Comparison of ENCODE assay signal across 11 cellular contexts in the genomic region with DNA sequence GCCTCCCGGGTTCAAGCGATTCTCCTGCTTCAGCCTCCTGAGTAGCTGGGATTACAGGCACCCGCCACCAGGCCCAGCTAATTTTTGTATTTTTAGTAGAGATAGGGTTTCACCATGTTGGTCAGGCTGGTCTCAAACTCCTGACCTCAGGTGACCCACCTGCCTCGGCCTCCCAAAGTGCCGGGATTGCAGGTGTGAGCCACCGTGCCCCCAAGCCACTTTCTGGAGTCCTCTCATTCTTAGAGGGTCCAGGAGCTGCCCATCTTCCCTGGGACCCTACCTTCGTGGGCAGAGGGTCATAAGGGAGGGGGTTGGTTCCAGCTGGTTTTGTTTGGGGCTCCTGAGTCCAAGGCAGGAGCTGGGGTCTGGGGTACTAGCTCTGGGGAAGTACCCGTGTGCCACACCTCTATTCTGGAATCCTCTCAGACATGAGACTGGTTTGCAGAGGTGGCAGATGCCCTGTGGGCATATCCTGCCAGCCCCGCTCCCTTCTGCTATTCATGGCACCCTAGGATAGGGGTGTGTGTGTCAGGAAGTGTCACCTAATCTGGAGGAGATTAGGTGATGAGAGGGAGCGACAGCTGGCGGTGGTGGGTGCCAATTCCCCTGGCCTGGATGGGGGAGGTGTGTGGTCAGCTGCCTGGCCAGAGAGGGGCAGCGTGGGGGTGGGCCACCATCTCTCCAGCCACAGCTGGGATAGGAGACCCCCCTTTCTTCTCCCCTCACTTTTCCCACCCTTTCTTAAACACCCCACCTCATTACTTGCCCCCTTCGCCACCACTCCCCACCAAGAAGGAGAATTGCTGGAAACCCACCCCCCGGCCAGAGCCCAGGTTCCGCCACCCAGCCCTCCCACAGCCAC. TPM values are rescaled to one million over a fixed set of nuclear protein-coding genes. Genes with fewer than 3 reads are reported as not detected.
DNase-seq lines count a peak whose midpoint lies in the region; ATAC-seq, FAIRE-seq and TF ChIP-seq lines count a peak whose summit lies in the region.
"Had no signal": no experiment of that assay in that cellular context is flagged by ENCODE, and none has a peak within 500 bp of the region (broad histone marks: within the 10 kb centered on the region; RNA-seq: fewer than 3 reads in every experiment).

No MANE protein-coding gene starts in this region.

- TF ChIP-seq RAD21 in HepG2 (CRISPR knock-in tag; IDR thresholded peaks at IDR 0.05) = no peak

- POLR2A ChIA-PET in activated B cell treated with CpG ODN at 0.5 μM for 24 hours (lab: Charles Lee) (interaction anchor here (0.6 to 6.4 kb wide), 14 partner anchors 9 to 226 kb away, joined by 3 to 97 read pairs (median 5); partner anchors contain the start of genes ALDH16A1, AP2A1, BCL2L12 and IRF3), HepG2 (lab: Yijun Ruan, JAX) (no interaction called here)

- intact Hi-C loops in activated B cell treated with CpG ODN at 0.5 μM for 24 hours (cut with micrococcal nuclease) (loop anchor here (1.0 to 10.0 kb wide), 9 partner anchors 87 to 1042 kb away; partner anchors contain the start of genes ATF5, DBP, FLT3LG and GYS1), HepG2 (cut with micrococcal nuclease; ENCODE audit: unreplicated experiment) (loop anchor here (5.0 kb wide), 1 partner anchor 37 kb away; the partner anchor contains the start of genes RRAS and SCAF1), vagina (cut with DNase I) (no loop called here)

- ATAC-seq in stimulated activated naive CD8-positive, alpha-beta T cell treated with anti-CD3 and anti-CD28 coated beads, Interleukin-15, Interleukin-2, amounts not matched to agents 100 U/mL and 50 U/mL, for 24 hours = no peak
- no peak for ATAC-seq in activated B cell treated with CpG ODN at 0.5 μM for 24 hours (ENCODE audit: low read depth)
- no peak for ATAC-seq in HepG2

- 0 out of 2 replicates have a peak overlapping the region, but pooled peaks have one; percentile 29 for H3K4me2 ChIP-seq in HepG2 (ENCODE audit: low read depth, low read length)

- BruUV-seq in HepG2 (replicated peaks; lab: Mats Ljungman, UMichigan) = no TSS peak

- TF ChIP-seq POLR2A in HepG2 (IDR thresholded peaks at IDR 0.05; ENCODE audit: insufficient read depth in 1 of 2, low read depth in 2 of 2, low read length in 2 of 2) (no peak), vagina (IDR thresholded peaks at IDR 0.05) (no peak)

- no peak for TF ChIP-seq CTCF in activated B cell treated with CpG ODN at 0.5 μM for 24 hours (IDR thresholded peaks at IDR 0.05)
- TF ChIP-seq CTCF in HepG2 (CRISPR knock-in tag; IDR thresholded peaks at IDR 0.05) = no peak
- no peak for TF ChIP-seq CTCF in vagina (IDR thresholded peaks at IDR 0.05)

- H3K36me3 ChIP-seq in HepG2 (replicated peaks in 1 of 2; ENCODE audit: control insufficient read depth in 1 of 2, insufficient read depth in 2 of 2, low read length in 2 of 2) (peaks cover 9 to 33% of the 10 kb centered on the region in 2 experiments), vagina (peaks cover 0 to 32% of the 10 kb centered on the region in 2 donors)

- peak overlapping the region; percentile 98 for H3K4me3 Mint-ChIP-seq in stimulated activated naive CD8-positive, alpha-beta T cell treated with anti-CD3 and anti-CD28 coated beads, Interleukin-15, Interleukin-2, amounts not matched to agents 100 ng/mL and 50 ng/mL, for 24 hours
- peak overlapping the region; percentile 99 for H3K4me3 Mint-ChIP-seq in activated B cell treated with CpG ODN at 0.5 μM for 24 hours

- in situ Hi-C loops in HepG2 (cut with HindIII; ENCODE audit: extremely low pct_ligation_motif_present, low pct_unique_long_range_greater_than_20kb) = loop anchor here (10.0 kb wide), 1 partner anchor 84 kb away; the partner anchor contains the start of gene PRR12

- no peaks in the 10 kb centered on the region for H3K27me3 ChIP-seq in HepG2 (ENCODE audit: control insufficient read depth in 1 of 2, insufficient read depth in 2 of 2, low read length in 2 of 2)
- no peaks in the 10 kb centered on the region for H3K27me3 ChIP-seq in vagina

- H4K20me1 ChIP-seq in HepG2 (ENCODE audit: insufficient read depth, low read length) = peaks cover 37% of the 10 kb centered on the region

- CTCF ChIA-PET in activated B cell treated with CpG ODN at 0.5 μM for 24 hours (lab: Charles Lee) (interaction anchor here (0.6 to 4.7 kb wide), 9 partner anchors 13 to 169 kb away, joined by 3 to 25 read pairs (median 4); partner anchors contain the start of genes BCL2L12, IRF3, NOSIP and RRAS), HepG2 (lab: Yijun Ruan, JAX; ENCODE audit: low intra/inter-chr PET ratio, low total read pairs) (interaction anchor here (1.7 kb wide), 1 partner anchor 109 kb away, joined by 5 read pairs; no protein-coding TSS in a partner anchor)

- 82% methylated on average over 12 of the region's 15 CpGs for WGBS in HepG2 (ENCODE audit: low lambda C conversion rate)

- H3K9me3 ChIP-seq in HepG2 (ENCODE audit: low read length) (no peaks in the 10 kb centered on the region), vagina (no peaks in the 10 kb centered on the region)

- peaks cover 42% of the 10 kb centered on the region for H3K79me2 ChIP-seq in HepG2 (ENCODE audit: insufficient read depth, low read length)

- H3K27me3 Mint-ChIP-seq in stimulated activated naive CD8-positive, alpha-beta T cell treated with anti-CD3 and anti-CD28 coated beads, Interleukin-15, Interleukin-2, amounts not matched to agents 100 ng/mL and 50 ng/mL, for 24 hours = no peaks in the 10 kb centered on the region
- no peaks in the 10 kb centered on the region for H3K27me3 Mint-ChIP-seq in activated B cell treated with CpG ODN at 0.5 μM for 24 hours

- FAIRE-seq in HepG2 (lab: Jason Lieb, UNC) (no peak), HTR-8/SVneo (lab: Jason Lieb, UNC) (no peak)
- FAIRE-seq: urothelium cell line had no signal

- peaks cover 44% of the 10 kb centered on the region for H3K4me1 Mint-ChIP-seq in stimulated activated naive CD8-positive, alpha-beta T cell treated with anti-CD3 and anti-CD28 coated beads, Interleukin-15, Interleukin-2, amounts not matched to agents 100 ng/mL and 50 ng/mL, for 24 hours (ENCODE audit: low read depth)
- H3K4me1 Mint-ChIP-seq in activated B cell treated with CpG ODN at 0.5 μM for 24 hours = peaks cover 49% of the 10 kb centered on the region

- peaks cover 39% of the 10 kb centered on the region for H3K4me1 ChIP-seq in HepG2 (ENCODE audit: insufficient read depth, low read length)
- H3K4me1 ChIP-seq in vagina = peaks cover 52% of the 10 kb centered on the region

- peaks cover 45% of the 10 kb centered on the region for H3K36me3 Mint-ChIP-seq in stimulated activated naive CD8-positive, alpha-beta T cell treated with anti-CD3 and anti-CD28 coated beads, Interleukin-15, Interleukin-2, amounts not matched to agents 100 ng/mL and 50 ng/mL, for 24 hours (ENCODE audit: low read depth)
- H3K36me3 Mint-ChIP-seq in activated B cell treated with CpG ODN at 0.5 μM for 24 hours (ENCODE audit: low read depth) = peaks cover 45% of the 10 kb centered on the region

- H3K9me3 Mint-ChIP-seq in stimulated activated naive CD8-positive, alpha-beta T cell treated with anti-CD3 and anti-CD28 coated beads, Interleukin-15, Interleukin-2, amounts not matched to agents 100 ng/mL and 50 ng/mL, for 24 hours = no peaks in the 10 kb centered on the region
- H3K9me3 Mint-ChIP-seq in activated B cell treated with CpG ODN at 0.5 μM for 24 hours = no peaks in the 10 kb centered on the region

- no peak overlapping the region for H3K9ac ChIP-seq in HepG2 (ENCODE audit: insufficient read depth, low read depth, low read length)

- no peak for DNase-seq in stimulated activated naive CD8-positive, alpha-beta T cell treated with anti-CD3 and anti-CD28 coated beads, Interleukin-15, Interleukin-2, amounts not matched to agents 100 U/mL and 50 U/mL, for 24 hours
- no peak for DNase-seq in activated B cell treated with CpG ODN at 0.5 μM for 24 hours
- DNase-seq in HepG2 (ENCODE audit: low spot score) = no peak
- no peak for DNase-seq in vagina (ENCODE audit: extremely low spot score in 2 of 2)
- no peak for DNase-seq in activated gamma-delta T cell (lab: John Stamatoyannopoulos, UW)
- no peak for DNase-seq in HTR-8/SVneo (ENCODE audit: insufficient read length, low spot score)
- DNase-seq in SKM-1 (lab: John Stamatoyannopoulos, UW; ENCODE audit: unreplicated experiment) = no peak
- DNase-seq: GDM1, retina had no signal

- H2AFZ ChIP-seq in HepG2 (ENCODE audit: low read length) = no peak overlapping the region

- H3K4me3 ChIP-seq in HepG2 (replicated peaks in 1 of 3; ENCODE audit: insufficient read depth in 1 of 3, low read depth in 2 of 3, low read length in 3 of 3) (no peak overlapping the region; a peak in 2 of 6 replicates), vagina (peak overlapping the region in 1 of 2 donors; percentile 89)

- no peak overlapping the region for H3K27ac ChIP-seq in HepG2 (ENCODE audit: extremely low read length, insufficient read depth, low read length)
- peak overlapping the region; percentile 95 for H3K27ac ChIP-seq in vagina

- H3K27ac Mint-ChIP-seq in stimulated activated naive CD8-positive, alpha-beta T cell treated with anti-CD3 and anti-CD28 coated beads, Interleukin-15, Interleukin-2, amounts not matched to agents 100 ng/mL and 50 ng/mL, for 24 hours = peak overlapping the region; percentile 84
- H3K27ac Mint-ChIP-seq in activated B cell treated with CpG ODN at 0.5 μM for 24 hours = peak overlapping the region; percentile 96

- TF ChIP-seq EP300 in HepG2 (IDR thresholded peaks at IDR 0.05; ENCODE audit: low read depth in 2 of 2, low read length in 2 of 2) = no peak
- TF ChIP-seq EP300 in HepG2 (CRISPR knock-in tag; IDR thresholded peaks at IDR 0.05; ENCODE audit: borderline replicate concordance) = no peak

RNA-seq across cellular contexts. Expression of gene PRMT1, which starts 2.1 kb away (rescaled TPM):
- total RNA-seq in activated B cell treated with CpG ODN at 0.5 μM for 24 hours = 372 and 376 TPM in 2 replicates
- 324 and 372 TPM in 2 replicates for total RNA-seq in HepG2 (2016; rRNA removed; fragmentation: Illumina TruSeq; extraction: Trizol)
- 103 and 108 TPM in 2 replicates for total RNA-seq in HepG2 (2016; cell fraction: cytosol; rRNA removed; fragmentation: Illumina TruSeq; extraction: Trizol; ENCODE audit: low read depth)
- total RNA-seq in HepG2 (2016; cell fraction: insoluble cytoplasmic fraction; rRNA removed; fragmentation: Illumina TruSeq; extraction: Trizol) = 334 and 405 TPM in 2 replicates
- total RNA-seq in HepG2 (2016; cell fraction: membrane; rRNA removed; fragmentation: Illumina TruSeq; extraction: Trizol) = 115 and 120 TPM in 2 replicates
- 123 and 139 TPM in 2 replicates for total RNA-seq in HepG2 (2016; cell fraction: nucleus; rRNA removed; fragmentation: Illumina TruSeq; extraction: Trizol)
- polyA plus RNA-seq in HepG2 (2011; rRNA removed) = 374 and 400 TPM in 2 replicates
- 396 and 593 TPM in 2 replicates for polyA plus RNA-seq in HepG2 (2011; cell fraction: cytosol; rRNA removed)
- 354 and 430 TPM in 2 replicates for polyA plus RNA-seq in HepG2 (2011; cell fraction: nucleus; rRNA removed)
- polyA plus RNA-seq in HepG2 (2012) = 181 and 214 TPM in 2 replicates
- 80.1 and 82.6 TPM in 2 replicates for polyA plus RNA-seq in HepG2 (2016; cell fraction: cytosol; fragmentation: Illumina TruSeq; extraction: Trizol; ENCODE audit: low read depth)
- 379 and 381 TPM in 2 replicates for polyA plus RNA-seq in HepG2 (2016; cell fraction: insoluble cytoplasmic fraction; fragmentation: Illumina TruSeq; extraction: Trizol; ENCODE audit: low read depth)
- polyA plus RNA-seq in HepG2 (2016; cell fraction: membrane; fragmentation: Illumina TruSeq; extraction: Trizol; ENCODE audit: low read depth) = 86.8 and 91.7 TPM in 2 replicates
- polyA plus RNA-seq in HepG2 (2016; cell fraction: nucleus; fragmentation: Illumina TruSeq; extraction: Trizol; ENCODE audit: insufficient read depth, low read depth) = 224 and 236 TPM in 2 replicates
- 504 and 617 TPM in 2 replicates for polyA minus RNA-seq in HepG2 (2011; rRNA and poly(A)+ RNA removed; ENCODE audit: low replicate concordance)
- 158 and 170 TPM in 2 replicates for polyA minus RNA-seq in HepG2 (2011; cell fraction: cytosol; rRNA and poly(A)+ RNA removed)
- 133 and 141 TPM in 2 replicates for polyA minus RNA-seq in HepG2 (2011; cell fraction: nucleus; rRNA and poly(A)+ RNA removed)
- 156 TPM for total RNA-seq in vagina

RNA-seq across cellular contexts. Expression of gene ADM5, which starts 10.2 kb away (rescaled TPM):
- total RNA-seq in activated B cell treated with CpG ODN at 0.5 μM for 24 hours (6.8 and 9.5 TPM in 2 replicates), HepG2 (2016; rRNA removed; fragmentation: Illumina TruSeq; extraction: Trizol) (1.1 and 2.7 TPM in 2 replicates), vagina (2.7 TPM)
- 0.40 and 0.71 TPM in 2 replicates for total RNA-seq in HepG2 (2016; cell fraction: cytosol; rRNA removed; fragmentation: Illumina TruSeq; extraction: Trizol; ENCODE audit: low read depth)
- total RNA-seq in HepG2 (2016; cell fraction: insoluble cytoplasmic fraction; rRNA removed; fragmentation: Illumina TruSeq; extraction: Trizol) = 0.88 and 3.2 TPM in 2 replicates
- 0.40 and 0.41 TPM in 2 replicates for total RNA-seq in HepG2 (2016; cell fraction: membrane; rRNA removed; fragmentation: Illumina TruSeq; extraction: Trizol)
- 2.7 and 4.3 TPM in 2 replicates for total RNA-seq in HepG2 (2016; cell fraction: nucleus; rRNA removed; fragmentation: Illumina TruSeq; extraction: Trizol)
- 4.1 and 4.7 TPM in 2 replicates for polyA plus RNA-seq in HepG2 (2011; rRNA removed)
- 0.71 and 1.3 TPM in 2 replicates for polyA plus RNA-seq in HepG2 (2011; cell fraction: cytosol; rRNA removed)
- 60.3 and 95.3 TPM in 2 replicates for polyA plus RNA-seq in HepG2 (2011; cell fraction: nucleus; rRNA removed)
- polyA plus RNA-seq in HepG2 (2012) = 1.6 and 2.8 TPM in 2 replicates
- 0.72 and 0.75 TPM in 2 replicates for polyA plus RNA-seq in HepG2 (2016; cell fraction: cytosol; fragmentation: Illumina TruSeq; extraction: Trizol; ENCODE audit: low read depth)
- 0.62 and 0.95 TPM in 2 replicates for polyA plus RNA-seq in HepG2 (2016; cell fraction: insoluble cytoplasmic fraction; fragmentation: Illumina TruSeq; extraction: Trizol; ENCODE audit: low read depth)
- polyA plus RNA-seq in HepG2 (2016; cell fraction: membrane; fragmentation: Illumina TruSeq; extraction: Trizol; ENCODE audit: low read depth) = 0.78 and 1.1 TPM in 2 replicates
- 13.9 and 14.8 TPM in 2 replicates for polyA plus RNA-seq in HepG2 (2016; cell fraction: nucleus; fragmentation: Illumina TruSeq; extraction: Trizol; ENCODE audit: insufficient read depth, low read depth)
- polyA minus RNA-seq in HepG2 (2011; rRNA and poly(A)+ RNA removed; ENCODE audit: low replicate concordance) = 3.2 and 4.3 TPM in 2 replicates
- not detected in 2 replicates for polyA minus RNA-seq in HepG2 (2011; cell fraction: cytosol; rRNA and poly(A)+ RNA removed)
- polyA minus RNA-seq in HepG2 (2011; cell fraction: nucleus; rRNA and poly(A)+ RNA removed) = 6.6 and 10.9 TPM in 2 replicates

RNA-seq across cellular contexts. Expression of gene CPT1C, which starts 11.7 kb away (rescaled TPM):
- total RNA-seq in activated B cell treated with CpG ODN at 0.5 μM for 24 hours = 0.35 and 0.51 TPM in 2 replicates
- total RNA-seq in HepG2 (2016; rRNA removed; fragmentation: Illumina TruSeq; extraction: Trizol) = not detected in 2 replicates
- total RNA-seq in HepG2 (2016; cell fraction: cytosol; rRNA removed; fragmentation: Illumina TruSeq; extraction: Trizol; ENCODE audit: low read depth) = not detected in 2 replicates
- not detected in 2 replicates for total RNA-seq in HepG2 (2016; cell fraction: insoluble cytoplasmic fraction; rRNA removed; fragmentation: Illumina TruSeq; extraction: Trizol)
- total RNA-seq in HepG2 (2016; cell fraction: membrane; rRNA removed; fragmentation: Illumina TruSeq; extraction: Trizol) = not detected in 2 replicates
- not detected in 2 replicates for total RNA-seq in HepG2 (2016; cell fraction: nucleus; rRNA removed; fragmentation: Illumina TruSeq; extraction: Trizol)
- 0.07 and 0.18 TPM in 2 replicates for polyA plus RNA-seq in HepG2 (2011; rRNA removed)
- polyA plus RNA-seq in HepG2 (2011; cell fraction: cytosol; rRNA removed) = 0.23 and 0.29 TPM in 2 replicates
- 0.37 and 0.47 TPM in 2 replicates for polyA plus RNA-seq in HepG2 (2011; cell fraction: nucleus; rRNA removed)
- 0.15 and 0.39 TPM in 2 replicates for polyA plus RNA-seq in HepG2 (2012)
- 0.17 TPM in 1 of 2 replicates, not detected in the other for polyA plus RNA-seq in HepG2 (2016; cell fraction: cytosol; fragmentation: Illumina TruSeq; extraction: Trizol; ENCODE audit: low read depth)
- polyA plus RNA-seq in HepG2 (2016; cell fraction: insoluble cytoplasmic fraction; fragmentation: Illumina TruSeq; extraction: Trizol; ENCODE audit: low read depth) = not detected in 2 replicates
- not detected in 2 replicates for polyA plus RNA-seq in HepG2 (2016; cell fraction: membrane; fragmentation: Illumina TruSeq; extraction: Trizol; ENCODE audit: low read depth)
- not detected in 2 replicates for polyA plus RNA-seq in HepG2 (2016; cell fraction: nucleus; fragmentation: Illumina TruSeq; extraction: Trizol; ENCODE audit: insufficient read depth, low read depth)
- polyA minus RNA-seq in HepG2 (2011; rRNA and poly(A)+ RNA removed; ENCODE audit: low replicate concordance) = 2.0 TPM in 1 of 2 replicates, not detected in the other
- not detected in 2 replicates for polyA minus RNA-seq in HepG2 (2011; cell fraction: cytosol; rRNA and poly(A)+ RNA removed)
- not detected in 2 replicates for polyA minus RNA-seq in HepG2 (2011; cell fraction: nucleus; rRNA and poly(A)+ RNA removed)
- total RNA-seq in vagina = 12.3 TPM

RNA-seq across cellular contexts. Expression of gene BCL2L12, which starts 13.5 kb away (rescaled TPM):
- total RNA-seq in activated B cell treated with CpG ODN at 0.5 μM for 24 hours (30.7 and 39.1 TPM in 2 replicates), HepG2 (2016; rRNA removed; fragmentation: Illumina TruSeq; extraction: Trizol) (32.6 and 40.8 TPM in 2 replicates), vagina (14.7 TPM)
- total RNA-seq in HepG2 (2016; cell fraction: cytosol; rRNA removed; fragmentation: Illumina TruSeq; extraction: Trizol; ENCODE audit: low read depth) = 40.5 and 48.9 TPM in 2 replicates
- 24.9 and 37.3 TPM in 2 replicates for total RNA-seq in HepG2 (2016; cell fraction: insoluble cytoplasmic fraction; rRNA removed; fragmentation: Illumina TruSeq; extraction: Trizol)
- total RNA-seq in HepG2 (2016; cell fraction: membrane; rRNA removed; fragmentation: Illumina TruSeq; extraction: Trizol) = 43.5 and 49.7 TPM in 2 replicates
- total RNA-seq in HepG2 (2016; cell fraction: nucleus; rRNA removed; fragmentation: Illumina TruSeq; extraction: Trizol) = 21.3 and 23.0 TPM in 2 replicates
- 25.9 and 26.8 TPM in 2 replicates for polyA plus RNA-seq in HepG2 (2011; rRNA removed)
- 15.4 and 32.6 TPM in 2 replicates for polyA plus RNA-seq in HepG2 (2011; cell fraction: cytosol; rRNA removed)
- 36.4 and 36.7 TPM in 2 replicates for polyA plus RNA-seq in HepG2 (2011; cell fraction: nucleus; rRNA removed)
- 18.1 and 30.0 TPM in 2 replicates for polyA plus RNA-seq in HepG2 (2012)
- 55.6 and 70.4 TPM in 2 replicates for polyA plus RNA-seq in HepG2 (2016; cell fraction: cytosol; fragmentation: Illumina TruSeq; extraction: Trizol; ENCODE audit: low read depth)
- polyA plus RNA-seq in HepG2 (2016; cell fraction: insoluble cytoplasmic fraction; fragmentation: Illumina TruSeq; extraction: Trizol; ENCODE audit: low read depth) = 42.1 and 43.5 TPM in 2 replicates
- polyA plus RNA-seq in HepG2 (2016; cell fraction: membrane; fragmentation: Illumina TruSeq; extraction: Trizol; ENCODE audit: low read depth) = 55.2 and 64.2 TPM in 2 replicates
- 55.4 and 61.4 TPM in 2 replicates for polyA plus RNA-seq in HepG2 (2016; cell fraction: nucleus; fragmentation: Illumina TruSeq; extraction: Trizol; ENCODE audit: insufficient read depth, low read depth)
- 13.7 and 25.5 TPM in 2 replicates for polyA minus RNA-seq in HepG2 (2011; rRNA and poly(A)+ RNA removed; ENCODE audit: low replicate concordance)
- 6.4 and 11.1 TPM in 2 replicates for polyA minus RNA-seq in HepG2 (2011; cell fraction: cytosol; rRNA and poly(A)+ RNA removed)
- polyA minus RNA-seq in HepG2 (2011; cell fraction: nucleus; rRNA and poly(A)+ RNA removed) = 4.2 and 9.6 TPM in 2 replicates

RNA-seq across cellular contexts. Expression of gene IRF3, which starts 13.5 kb away (rescaled TPM):
- total RNA-seq in activated B cell treated with CpG ODN at 0.5 μM for 24 hours (145 and 171 TPM in 2 replicates), HepG2 (2016; rRNA removed; fragmentation: Illumina TruSeq; extraction: Trizol) (61.0 and 65.5 TPM in 2 replicates), vagina (59.4 TPM)
- total RNA-seq in HepG2 (2016; cell fraction: cytosol; rRNA removed; fragmentation: Illumina TruSeq; extraction: Trizol; ENCODE audit: low read depth) = 23.6 and 23.7 TPM in 2 replicates
- total RNA-seq in HepG2 (2016; cell fraction: insoluble cytoplasmic fraction; rRNA removed; fragmentation: Illumina TruSeq; extraction: Trizol) = 50.6 and 64.5 TPM in 2 replicates
- total RNA-seq in HepG2 (2016; cell fraction: membrane; rRNA removed; fragmentation: Illumina TruSeq; extraction: Trizol) = 26.7 and 37.0 TPM in 2 replicates
- 30.2 and 40.5 TPM in 2 replicates for total RNA-seq in HepG2 (2016; cell fraction: nucleus; rRNA removed; fragmentation: Illumina TruSeq; extraction: Trizol)
- polyA plus RNA-seq in HepG2 (2011; rRNA removed) = 61.9 and 66.2 TPM in 2 replicates
- polyA plus RNA-seq in HepG2 (2011; cell fraction: cytosol; rRNA removed) = 40.1 and 60.0 TPM in 2 replicates
- polyA plus RNA-seq in HepG2 (2011; cell fraction: nucleus; rRNA removed) = 110 and 114 TPM in 2 replicates
- polyA plus RNA-seq in HepG2 (2012) = 49.4 and 77.2 TPM in 2 replicates
- polyA plus RNA-seq in HepG2 (2016; cell fraction: cytosol; fragmentation: Illumina TruSeq; extraction: Trizol; ENCODE audit: low read depth) = 17.9 and 23.0 TPM in 2 replicates
- 44.7 and 50.0 TPM in 2 replicates for polyA plus RNA-seq in HepG2 (2016; cell fraction: insoluble cytoplasmic fraction; fragmentation: Illumina TruSeq; extraction: Trizol; ENCODE audit: low read depth)
- polyA plus RNA-seq in HepG2 (2016; cell fraction: membrane; fragmentation: Illumina TruSeq; extraction: Trizol; ENCODE audit: low read depth) = 26.1 and 33.5 TPM in 2 replicates
- polyA plus RNA-seq in HepG2 (2016; cell fraction: nucleus; fragmentation: Illumina TruSeq; extraction: Trizol; ENCODE audit: insufficient read depth, low read depth) = 89.5 and 108 TPM in 2 replicates
- polyA minus RNA-seq in HepG2 (2011; rRNA and poly(A)+ RNA removed; ENCODE audit: low replicate concordance) = 34.8 and 80.6 TPM in 2 replicates
- 26.6 and 26.9 TPM in 2 replicates for polyA minus RNA-seq in HepG2 (2011; cell fraction: cytosol; rRNA and poly(A)+ RNA removed)
- 7.9 and 16.9 TPM in 2 replicates for polyA minus RNA-seq in HepG2 (2011; cell fraction: nucleus; rRNA and poly(A)+ RNA removed)
